12 cellular contexts compared by ENCODE assay signal in genomic region chr14:64459737-64460136, GRCh38.
"Had no signal": no experiment of that assay in that cellular context is flagged by ENCODE, and none has a peak within 500 bp of the region (broad histone marks: within the 10 kb centered on the region; RNA-seq: fewer than 3 reads in every experiment).

No MANE protein-coding gene starts in this region.

- H3K4me3 Mint-ChIP-seq: nephron had no signal

- DNase-seq: activated CD4-positive, alpha-beta T cell treated with anti-CD3 and anti-CD28 coated beads, Interleukin-2, amount 50 U/mL, for 4 hours; activated effector memory CD4-positive, alpha-beta T cell treated with anti-CD3 and anti-CD28 coated beads, Interleukin-2, amount 50 U/mL, for 16 hours; foreskin melanocyte; head of caudate nucleus; left colon; stimulated activated CD4-positive, alpha-beta T cell treated with anti-CD3 and anti-CD28 coated beads, Interleukin-2, amount 100 ng/mL, for 24 hours; stimulated activated naive CD8-positive, alpha-beta T cell treated with anti-CD3 and anti-CD28 coated beads, Interleukin-15, Interleukin-2, amounts not matched to agents 100 U/mL and 50 U/mL, for 24 hours; upper lobe of left lung had no signal

- H3K27ac ChIP-seq: suprapubic skin, upper lobe of left lung had no signal

- ATAC-seq: activated naive CD4-positive, alpha-beta T cell treated with anti-CD3 and anti-CD28 coated beads, Interleukin-2, amount 50 U/mL, for 72 hours; sciatic nerve; stimulated activated naive CD8-positive, alpha-beta T cell treated with anti-CD3 and anti-CD28 coated beads, Interleukin-15, Interleukin-2, amounts not matched to agents 100 U/mL and 50 U/mL, for 24 hours had no signal

- H3K9me3 Mint-ChIP-seq: activated naive CD4-positive, alpha-beta T cell treated with anti-CD3 and anti-CD28 coated beads, Interleukin-2, amount 50 U/mL, for 72 hours; nephron had no signal

- H3K9me3 ChIP-seq: suprapubic skin, upper lobe of left lung had no signal

- H3K4me1 Mint-ChIP-seq: nephron had no signal

- H3K4me3 ChIP-seq: suprapubic skin, upper lobe of left lung had no signal

- H3K27ac Mint-ChIP-seq: activated naive CD4-positive, alpha-beta T cell treated with anti-CD3 and anti-CD28 coated beads, Interleukin-2, amount 50 U/mL, for 72 hours; nephron had no signal

- H3K27me3 ChIP-seq: suprapubic skin, upper lobe of left lung had no signal
